ENCODE assay signal across 19 cellular contexts in genomic region chr1:47644216-47644581, GRCh38.
DNase-seq lines count a peak whose midpoint lies in the region; ATAC-seq and TF ChIP-seq lines count a peak whose summit lies in the region.
"Had no signal": no experiment of that assay in that cellular context is flagged by ENCODE, and none has a peak within 500 bp of the region (broad histone marks: within the 10 kb centered on the region; RNA-seq: fewer than 3 reads in every experiment).

No MANE protein-coding gene starts in this region.

- ATAC-seq in heart right ventricle = peak in 5 of 8 donors; percentile 26 to 64 (median 55)
- no peak for ATAC-seq in heart left ventricle
- ATAC-seq: GM12878; stimulated activated effector memory CD8-positive, alpha-beta T cell treated with anti-CD3 and anti-CD28 coated beads, Interleukin-12 subunit alpha, Interleukin-12 subunit beta, amount 100 ng/mL, for 72 hours had no signal

- H3K27me3 Mint-ChIP-seq in mesothelial cell of epicardium (ENCODE audit: low read depth) = peaks cover 80% of the 10 kb centered on the region
- H3K27me3 Mint-ChIP-seq in activated naive CD4-positive, alpha-beta T cell treated with anti-CD3 and anti-CD28 coated beads for 36 hours (ENCODE audit: low read depth) = peaks cover 18% of the 10 kb centered on the region

- no peaks in the 10 kb centered on the region for H3K36me3 ChIP-seq in heart right ventricle
- H3K36me3 ChIP-seq in heart left ventricle = no peaks in the 10 kb centered on the region
- H3K36me3 ChIP-seq: transverse colon had no signal

- intact Hi-C loops in heart right ventricle (cut with DNase I) = no loop called here
- intact Hi-C loops in heart left ventricle (cut with DNase I) = no loop called here
- intact Hi-C loops in activated naive CD4-positive, alpha-beta T cell treated with anti-CD3 and anti-CD28 coated beads for 36 hours (cut with micrococcal nuclease) = no loop called here

- DNase-seq in heart right ventricle = no peak
- DNase-seq in heart left ventricle = no peak
- peak; percentile 21 for DNase-seq in dedifferentiated amniotic fluid mesenchymal stem cell (ENCODE audit: extremely low spot score)
- no peak for DNase-seq in mesothelial cell of epicardium (ENCODE audit: low spot score in 2 of 2, unreplicated experiment in 2 of 2)
- no peak for DNase-seq in activated naive CD4-positive, alpha-beta T cell treated with anti-CD3 and anti-CD28 coated beads for 36 hours
- no peak for DNase-seq in cortex of kidney (lab: John Stamatoyannopoulos, UW)
- DNase-seq in COLO829 (ENCODE audit: low spot score) = no peak
- no peak for DNase-seq in RPMI8226
- DNase-seq: activated CD4-positive, CD25-positive, alpha-beta regulatory T cell; activated CD8-positive, alpha-beta memory T cell treated with anti-CD3 and anti-CD28 coated beads for 24 hours; dermis blood vessel endothelial cell; head of caudate nucleus; NCI-H1436; NCI-H226; NK-92 treated with Interleukin-12 subunit alpha and Interleukin-12 subunit beta, amount 100 ng/mL, for 24 hours; transverse colon had no signal

- H3K4me1 Mint-ChIP-seq in mesothelial cell of epicardium = peaks cover 25% of the 10 kb centered on the region
- no peaks in the 10 kb centered on the region for H3K4me1 Mint-ChIP-seq in activated naive CD4-positive, alpha-beta T cell treated with anti-CD3 and anti-CD28 coated beads for 36 hours (ENCODE audit: low read depth)
- H3K4me1 Mint-ChIP-seq: stimulated activated effector memory CD8-positive, alpha-beta T cell treated with anti-CD3 and anti-CD28 coated beads, Interleukin-12 subunit alpha, Interleukin-12 subunit beta, amount 100 ng/mL, for 72 hours had no signal

- 44 to 53% methylated on average over 5 of the region's 5 CpGs for WGBS in heart right ventricle, 2 donors
- WGBS in heart left ventricle, 4 donors = 48 to 55% (median 51%) methylated on average over 5 of the region's 5 CpGs

- H3K4me3 Mint-ChIP-seq in mesothelial cell of epicardium = no peak overlapping the region
- no peak overlapping the region for H3K4me3 Mint-ChIP-seq in activated naive CD4-positive, alpha-beta T cell treated with anti-CD3 and anti-CD28 coated beads for 36 hours
- H3K4me3 Mint-ChIP-seq: stimulated activated effector memory CD8-positive, alpha-beta T cell treated with anti-CD3 and anti-CD28 coated beads, Interleukin-12 subunit alpha, Interleukin-12 subunit beta, amount 100 ng/mL, for 72 hours; T-helper 1 cell treated with Interleukin-12 subunit alpha and Interleukin-12 subunit beta and Interleukin-4 antibody, amounts not matched to agents 30 μg/mL and 1 μg/mL, for 36 hours had no signal

- H3K4me1 ChIP-seq in heart right ventricle (peaks cover 0 to 18% (median 0%) of the 10 kb centered on the region in 9 donors), heart left ventricle (peaks cover 0 to 24% (median 0%) of the 10 kb centered on the region in 12 donors)
- H3K4me1 ChIP-seq: transverse colon had no signal

- H3K27ac ChIP-seq in heart right ventricle = peak overlapping the region in 6 of 10 donors; percentile 1 to 60 (median 44)
- H3K27ac ChIP-seq in heart left ventricle = peak overlapping the region in 4 of 12 donors; percentile 25 to 46 (median 35)
- H3K27ac ChIP-seq: transverse colon had no signal

- H3K27me3 ChIP-seq in heart right ventricle (peaks cover 0 to 45% (median 3%) of the 10 kb centered on the region in 7 donors), heart left ventricle (peaks cover 0 to 9% (median 0%) of the 10 kb centered on the region in 9 donors)
- H3K27me3 ChIP-seq: transverse colon had no signal

- TF ChIP-seq CTCF in heart right ventricle (IDR thresholded peaks at IDR 0.05) = no peak
- no peak for TF ChIP-seq CTCF in heart left ventricle (IDR thresholded peaks at IDR 0.05)
- no peak for TF ChIP-seq CTCF in mesothelial cell of epicardium (IDR thresholded peaks at IDR 0.05; ENCODE audit: unreplicated experiment)

- no peak for TF ChIP-seq POLR2A in heart left ventricle (IDR thresholded peaks at IDR 0.05)

- CTCF ChIA-PET in activated naive CD4-positive, alpha-beta T cell treated with anti-CD3 and anti-CD28 coated beads for 36 hours (lab: Charles Lee) = interaction anchor here (0.8 kb wide), 1 partner anchor 84 kb away, joined by 3 read pairs; no protein-coding TSS in a partner anchor

- H3K4me3 ChIP-seq in heart right ventricle (no peak overlapping the region), heart left ventricle (no peak overlapping the region)
- H3K4me3 ChIP-seq: GM12878, transverse colon had no signal

- H3K27ac Mint-ChIP-seq in mesothelial cell of epicardium = peak overlapping the region; percentile 87
- no peak overlapping the region for H3K27ac Mint-ChIP-seq in activated naive CD4-positive, alpha-beta T cell treated with anti-CD3 and anti-CD28 coated beads for 36 hours
- H3K27ac Mint-ChIP-seq: stimulated activated effector memory CD8-positive, alpha-beta T cell treated with anti-CD3 and anti-CD28 coated beads, Interleukin-12 subunit alpha, Interleukin-12 subunit beta, amount 100 ng/mL, for 72 hours; T-helper 1 cell treated with Interleukin-12 subunit alpha and Interleukin-12 subunit beta and Interleukin-4 antibody, amounts not matched to agents 30 μg/mL and 1 μg/mL, for 36 hours had no signal

- H3K36me3 Mint-ChIP-seq in mesothelial cell of epicardium = no peaks in the 10 kb centered on the region
- no peaks in the 10 kb centered on the region for H3K36me3 Mint-ChIP-seq in activated naive CD4-positive, alpha-beta T cell treated with anti-CD3 and anti-CD28 coated beads for 36 hours (ENCODE audit: low read depth)
- H3K36me3 Mint-ChIP-seq: stimulated activated effector memory CD8-positive, alpha-beta T cell treated with anti-CD3 and anti-CD28 coated beads, Interleukin-12 subunit alpha, Interleukin-12 subunit beta, amount 100 ng/mL, for 72 hours had no signal

- H3K9me3 ChIP-seq in heart right ventricle (no peaks in the 10 kb centered on the region), heart left ventricle (no peaks in the 10 kb centered on the region)
- H3K9me3 ChIP-seq: transverse colon had no signal

- no peaks in the 10 kb centered on the region for H3K9me3 Mint-ChIP-seq in mesothelial cell of epicardium
- no peaks in the 10 kb centered on the region for H3K9me3 Mint-ChIP-seq in activated naive CD4-positive, alpha-beta T cell treated with anti-CD3 and anti-CD28 coated beads for 36 hours
- H3K9me3 Mint-ChIP-seq: stimulated activated effector memory CD8-positive, alpha-beta T cell treated with anti-CD3 and anti-CD28 coated beads, Interleukin-12 subunit alpha, Interleukin-12 subunit beta, amount 100 ng/mL, for 72 hours; T-helper 1 cell treated with Interleukin-12 subunit alpha and Interleukin-12 subunit beta and Interleukin-4 antibody, amounts not matched to agents 30 μg/mL and 1 μg/mL, for 36 hours had no signal

Comparison
In these comparisons a context has a peak if more than half of its experiments do, and no peak if none do; other contexts are left out.
1. ATAC-seq: peak in heart right ventricle (5 of 8); none in heart left ventricle (0 of 4).